ENCODE assay signal across 1 cellular context in the genomic region with DNA sequence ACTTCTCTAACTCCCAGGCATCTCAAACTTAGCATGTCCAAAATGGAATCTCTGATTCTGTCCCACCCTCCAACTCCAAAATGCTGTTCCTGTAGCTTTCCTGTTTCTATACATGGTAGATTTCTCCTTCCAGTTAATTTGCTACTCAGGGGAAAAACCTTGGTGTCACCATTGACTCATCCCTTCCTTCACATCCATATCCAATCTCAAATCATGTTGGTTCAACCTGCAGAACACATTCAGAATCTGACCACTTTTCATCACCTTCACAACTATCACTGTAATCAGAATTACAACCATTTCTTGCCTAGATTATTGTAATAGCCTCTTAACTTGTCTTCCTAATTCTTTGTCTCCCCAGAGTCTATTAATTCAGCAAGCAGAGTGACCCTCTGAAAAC.
TF ChIP-seq lines count a peak whose summit lies in the region.

No MANE protein-coding gene starts in this region.

TF ChIP-seq in GM23338, 12 proteins besides CTCF, POLR2A, EP300 and RAD21:
- TF ChIP-seq, protein P1, sequence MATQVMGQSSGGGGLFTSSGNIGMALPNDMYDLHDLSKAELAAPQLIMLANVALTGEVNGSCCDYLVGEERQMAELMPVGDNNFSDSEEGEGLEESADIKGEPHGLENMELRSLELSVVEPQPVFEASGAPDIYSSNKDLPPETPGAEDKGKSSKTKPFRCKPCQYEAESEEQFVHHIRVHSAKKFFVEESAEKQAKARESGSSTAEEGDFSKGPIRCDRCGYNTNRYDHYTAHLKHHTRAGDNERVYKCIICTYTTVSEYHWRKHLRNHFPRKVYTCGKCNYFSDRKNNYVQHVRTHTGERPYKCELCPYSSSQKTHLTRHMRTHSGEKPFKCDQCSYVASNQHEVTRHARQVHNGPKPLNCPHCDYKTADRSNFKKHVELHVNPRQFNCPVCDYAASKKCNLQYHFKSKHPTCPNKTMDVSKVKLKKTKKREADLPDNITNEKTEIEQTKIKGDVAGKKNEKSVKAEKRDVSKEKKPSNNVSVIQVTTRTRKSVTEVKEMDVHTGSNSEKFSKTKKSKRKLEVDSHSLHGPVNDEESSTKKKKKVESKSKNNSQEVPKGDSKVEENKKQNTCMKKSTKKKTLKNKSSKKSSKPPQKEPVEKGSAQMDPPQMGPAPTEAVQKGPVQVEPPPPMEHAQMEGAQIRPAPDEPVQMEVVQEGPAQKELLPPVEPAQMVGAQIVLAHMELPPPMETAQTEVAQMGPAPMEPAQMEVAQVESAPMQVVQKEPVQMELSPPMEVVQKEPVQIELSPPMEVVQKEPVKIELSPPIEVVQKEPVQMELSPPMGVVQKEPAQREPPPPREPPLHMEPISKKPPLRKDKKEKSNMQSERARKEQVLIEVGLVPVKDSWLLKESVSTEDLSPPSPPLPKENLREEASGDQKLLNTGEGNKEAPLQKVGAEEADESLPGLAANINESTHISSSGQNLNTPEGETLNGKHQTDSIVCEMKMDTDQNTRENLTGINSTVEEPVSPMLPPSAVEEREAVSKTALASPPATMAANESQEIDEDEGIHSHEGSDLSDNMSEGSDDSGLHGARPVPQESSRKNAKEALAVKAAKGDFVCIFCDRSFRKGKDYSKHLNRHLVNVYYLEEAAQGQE (IDR thresholded peaks at IDR 0.05; ENCODE audit: unreplicated experiment), result no peak
- TF ChIP-seq ZNF331 (CRISPR knock-in tag; IDR thresholded peaks at IDR 0.05; ENCODE audit: low read depth) (no peak), NANOG (IDR thresholded peaks at IDR 0.05; ENCODE audit: borderline replicate concordance) (no peak), ZNF114 (CRISPR knock-in tag; IDR thresholded peaks at IDR 0.05) (no peak), JUNB (IDR thresholded peaks at IDR 0.05; ENCODE audit: unreplicated experiment) (no peak), EZH2 (IDR thresholded peaks at IDR 0.05; ENCODE audit: low read depth, unreplicated experiment) (no peak), POLR2AphosphoS5 (IDR thresholded peaks at IDR 0.05; ENCODE audit: low read depth) (no peak), STAT1 (IDR thresholded peaks at IDR 0.05; ENCODE audit: unreplicated experiment) (no peak), EZH2phosphoT487 (IDR thresholded peaks at IDR 0.05; ENCODE audit: unreplicated experiment) (no peak), CREB1 (CRISPR knock-in tag; IDR thresholded peaks at IDR 0.05; ENCODE audit: low read depth) (no peak)
- TF ChIP-seq, protein P2, sequence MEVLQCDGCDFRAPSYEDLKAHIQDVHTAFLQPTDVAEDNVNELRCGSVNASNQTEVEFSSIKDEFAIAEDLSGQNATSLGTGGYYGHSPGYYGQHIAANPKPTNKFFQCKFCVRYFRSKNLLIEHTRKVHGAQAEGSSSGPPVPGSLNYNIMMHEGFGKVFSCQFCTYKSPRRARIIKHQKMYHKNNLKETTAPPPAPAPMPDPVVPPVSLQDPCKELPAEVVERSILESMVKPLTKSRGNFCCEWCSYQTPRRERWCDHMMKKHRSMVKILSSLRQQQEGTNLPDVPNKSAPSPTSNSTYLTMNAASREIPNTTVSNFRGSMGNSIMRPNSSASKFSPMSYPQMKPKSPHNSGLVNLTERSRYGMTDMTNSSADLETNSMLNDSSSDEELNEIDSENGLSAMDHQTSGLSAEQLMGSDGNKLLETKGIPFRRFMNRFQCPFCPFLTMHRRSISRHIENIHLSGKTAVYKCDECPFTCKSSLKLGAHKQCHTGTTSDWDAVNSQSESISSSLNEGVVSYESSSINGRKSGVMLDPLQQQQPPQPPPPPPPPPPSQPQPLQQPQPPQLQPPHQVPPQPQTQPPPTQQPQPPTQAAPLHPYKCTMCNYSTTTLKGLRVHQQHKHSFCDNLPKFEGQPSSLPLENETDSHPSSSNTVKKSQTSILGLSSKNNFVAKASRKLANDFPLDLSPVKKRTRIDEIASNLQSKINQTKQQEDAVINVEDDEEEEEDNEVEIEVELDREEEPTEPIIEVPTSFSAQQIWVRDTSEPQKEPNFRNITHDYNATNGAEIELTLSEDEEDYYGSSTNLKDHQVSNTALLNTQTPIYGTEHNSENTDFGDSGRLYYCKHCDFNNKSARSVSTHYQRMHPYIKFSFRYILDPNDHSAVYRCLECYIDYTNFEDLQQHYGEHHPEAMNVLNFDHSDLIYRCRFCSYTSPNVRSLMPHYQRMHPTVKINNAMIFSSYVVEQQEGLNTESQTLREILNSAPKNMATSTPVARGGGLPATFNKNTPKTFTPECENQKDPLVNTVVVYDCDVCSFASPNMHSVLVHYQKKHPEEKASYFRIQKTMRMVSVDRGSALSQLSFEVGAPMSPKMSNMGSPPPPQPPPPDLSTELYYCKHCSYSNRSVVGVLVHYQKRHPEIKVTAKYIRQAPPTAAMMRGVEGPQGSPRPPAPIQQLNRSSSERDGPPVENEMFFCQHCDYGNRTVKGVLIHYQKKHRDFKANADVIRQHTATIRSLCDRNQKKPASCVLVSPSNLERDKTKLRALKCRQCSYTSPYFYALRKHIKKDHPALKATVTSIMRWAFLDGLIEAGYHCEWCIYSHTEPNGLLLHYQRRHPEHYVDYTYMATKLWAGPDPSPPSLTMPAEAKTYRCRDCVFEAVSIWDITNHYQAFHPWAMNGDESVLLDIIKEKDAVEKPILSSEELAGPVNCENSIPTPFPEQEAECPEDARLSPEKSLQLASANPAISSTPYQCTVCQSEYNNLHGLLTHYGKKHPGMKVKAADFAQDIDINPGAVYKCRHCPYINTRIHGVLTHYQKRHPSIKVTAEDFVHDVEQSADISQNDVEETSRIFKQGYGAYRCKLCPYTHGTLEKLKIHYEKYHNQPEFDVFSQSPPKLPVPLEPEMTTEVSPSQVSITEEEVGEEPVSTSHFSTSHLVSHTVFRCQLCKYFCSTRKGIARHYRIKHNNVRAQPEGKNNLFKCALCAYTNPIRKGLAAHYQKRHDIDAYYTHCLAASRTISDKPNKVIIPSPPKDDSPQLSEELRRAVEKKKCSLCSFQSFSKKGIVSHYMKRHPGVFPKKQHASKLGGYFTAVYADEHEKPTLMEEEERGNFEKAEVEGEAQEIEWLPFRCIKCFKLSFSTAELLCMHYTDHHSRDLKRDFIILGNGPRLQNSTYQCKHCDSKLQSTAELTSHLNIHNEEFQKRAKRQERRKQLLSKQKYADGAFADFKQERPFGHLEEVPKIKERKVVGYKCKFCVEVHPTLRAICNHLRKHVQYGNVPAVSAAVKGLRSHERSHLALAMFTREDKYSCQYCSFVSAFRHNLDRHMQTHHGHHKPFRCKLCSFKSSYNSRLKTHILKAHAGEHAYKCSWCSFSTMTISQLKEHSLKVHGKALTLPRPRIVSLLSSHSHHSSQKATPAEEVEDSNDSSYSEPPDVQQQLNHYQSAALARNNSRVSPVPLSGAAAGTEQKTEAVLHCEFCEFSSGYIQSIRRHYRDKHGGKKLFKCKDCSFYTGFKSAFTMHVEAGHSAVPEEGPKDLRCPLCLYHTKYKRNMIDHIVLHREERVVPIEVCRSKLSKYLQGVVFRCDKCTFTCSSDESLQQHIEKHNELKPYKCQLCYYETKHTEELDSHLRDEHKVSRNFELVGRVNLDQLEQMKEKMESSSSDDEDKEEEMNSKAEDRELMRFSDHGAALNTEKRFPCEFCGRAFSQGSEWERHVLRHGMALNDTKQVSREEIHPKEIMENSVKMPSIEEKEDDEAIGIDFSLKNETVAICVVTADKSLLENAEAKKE (CRISPR knock-in tag; IDR thresholded peaks at IDR 0.05), result no peak
- TF ChIP-seq, protein P3, sequence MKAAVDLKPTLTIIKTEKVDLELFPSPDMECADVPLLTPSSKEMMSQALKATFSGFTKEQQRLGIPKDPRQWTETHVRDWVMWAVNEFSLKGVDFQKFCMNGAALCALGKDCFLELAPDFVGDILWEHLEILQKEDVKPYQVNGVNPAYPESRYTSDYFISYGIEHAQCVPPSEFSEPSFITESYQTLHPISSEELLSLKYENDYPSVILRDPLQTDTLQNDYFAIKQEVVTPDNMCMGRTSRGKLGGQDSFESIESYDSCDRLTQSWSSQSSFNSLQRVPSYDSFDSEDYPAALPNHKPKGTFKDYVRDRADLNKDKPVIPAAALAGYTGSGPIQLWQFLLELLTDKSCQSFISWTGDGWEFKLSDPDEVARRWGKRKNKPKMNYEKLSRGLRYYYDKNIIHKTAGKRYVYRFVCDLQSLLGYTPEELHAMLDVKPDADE (IDR thresholded peaks at IDR 0.05), result no peak
